Comparison of ENCODE assay signal across 32 cellular contexts in genomic region chr15:29666241-29666640, GRCh38.
"Had no signal": no experiment of that assay in that cellular context is flagged by ENCODE, and none has a peak within 500 bp of the region (broad histone marks: within the 10 kb centered on the region; RNA-seq: fewer than 3 reads in every experiment).

No MANE protein-coding gene starts in this region.

- H3K27me3 ChIP-seq: body of pancreas had no signal

- H3K27ac ChIP-seq: body of pancreas, epithelial cell of prostate, esophagus squamous epithelium, WERI-Rb-1 had no signal

- ATAC-seq: activated CD8-positive, alpha-beta T cell treated with anti-CD3 and anti-CD28 coated beads for 36 hours; activated T-cell treated with anti-CD3 and anti-CD28 coated beads, Interleukin-2, amount 50 U/mL, for 4 hours; activated T-helper 17 cell treated with anti-CD3 and anti-CD28 coated beads, Interleukin-2, amount 50 U/mL, for 72 hours; body of pancreas; effector memory CD8-positive, alpha-beta T cell; T-helper 17 cell had no signal

- H3K9me3 Mint-ChIP-seq: activated CD8-positive, alpha-beta T cell treated with anti-CD3 and anti-CD28 coated beads for 36 hours; activated T-cell treated with anti-CD3 and anti-CD28 coated beads, Interleukin-2, amount 50 U/mL, for 4 hours; activated T-helper 17 cell treated with anti-CD3 and anti-CD28 coated beads, Interleukin-2, amount 50 U/mL, for 72 hours; effector memory CD8-positive, alpha-beta T cell; T-helper 2 cell treated with Interferon-gamma antibody and Interleukin-4, amounts not matched to agents 5 μg/mL and 100 μg/mL, for 36 hours had no signal

- FAIRE-seq: colon, endometrium had no signal

- H3K9me3 ChIP-seq: body of pancreas, esophagus squamous epithelium had no signal

- DNase-seq: activated CD4-positive, alpha-beta T cell treated with anti-CD3 and anti-CD28 coated beads for 4 hours; activated CD4-positive, alpha-beta T cell treated with anti-CD3 and anti-CD28 coated beads, Interleukin-2, amount 50 U/mL, for 1 hour; activated CD4-positive, alpha-beta T cell treated with anti-CD3 and anti-CD28 coated beads, Interleukin-2, amount 50 U/mL, for 48 hours; activated CD4-positive, CD25-positive, alpha-beta regulatory T cell; activated CD4-positive, CD25-positive, alpha-beta regulatory T cell treated with anti-CD3 and anti-CD28 coated beads, Interleukin-2, amount 50 U/mL, for 72 hours; activated CD8-positive, alpha-beta memory T cell treated with anti-CD3 and anti-CD28 coated beads for 24 hours; activated CD8-positive, alpha-beta T cell treated with anti-CD3 and anti-CD28 coated beads for 36 hours; activated effector memory CD4-positive, alpha-beta T cell treated with Interleukin-2 at 50 U/mL for 16 hours; activated gamma-delta T cell treated with Interleukin-2 at 50 U/mL for 16 hours; activated naive CD4-positive, alpha-beta T cell treated with anti-CD3 and anti-CD28 coated beads, Interleukin-2, amount 50 U/mL, for 16 hours; activated naive CD4-positive, alpha-beta T cell treated with Interleukin-2 at 50 U/mL for 16 hours; activated T-cell treated with anti-CD3 and anti-CD28 coated beads, Interleukin-2, amount 50 U/mL, for 4 hours; amniotic stem cell; anterior cingulate cortex; body of pancreas; caudate nucleus; cortex of kidney; dermis blood vessel endothelial cell; effector CD4-positive, alpha-beta T cell; effector memory CD8-positive, alpha-beta T cell; esophagus squamous epithelium; foreskin melanocyte; hippocampal formation; T-helper 17 cell; T1000; WERI-Rb-1 had no signal

- H3K4me3 ChIP-seq: body of pancreas, esophagus squamous epithelium had no signal

- H3K27ac Mint-ChIP-seq: activated CD8-positive, alpha-beta T cell treated with anti-CD3 and anti-CD28 coated beads for 36 hours; activated naive CD8-positive, alpha-beta T cell; activated T-helper 17 cell treated with anti-CD3 and anti-CD28 coated beads, Interleukin-2, amount 50 U/mL, for 72 hours; effector memory CD8-positive, alpha-beta T cell; T-helper 17 cell; T-helper 2 cell treated with Interferon-gamma antibody and Interleukin-4, amounts not matched to agents 5 μg/mL and 100 μg/mL, for 36 hours had no signal

- H3K36me3 Mint-ChIP-seq: activated naive CD8-positive, alpha-beta T cell had no signal

- H3K27me3 Mint-ChIP-seq: effector memory CD8-positive, alpha-beta T cell had no signal

- H3K36me3 ChIP-seq: esophagus squamous epithelium, WERI-Rb-1 had no signal

- H3K4me3 Mint-ChIP-seq: activated CD8-positive, alpha-beta T cell treated with anti-CD3 and anti-CD28 coated beads for 36 hours; activated naive CD8-positive, alpha-beta T cell; activated T-cell treated with anti-CD3 and anti-CD28 coated beads, Interleukin-2, amount 50 U/mL, for 4 hours; activated T-helper 17 cell treated with anti-CD3 and anti-CD28 coated beads, Interleukin-2, amount 50 U/mL, for 72 hours; effector memory CD8-positive, alpha-beta T cell; T-helper 17 cell; T-helper 2 cell treated with Interferon-gamma antibody and Interleukin-4, amounts not matched to agents 5 μg/mL and 100 μg/mL, for 36 hours had no signal

- H3K4me1 Mint-ChIP-seq: activated T-helper 17 cell treated with anti-CD3 and anti-CD28 coated beads, Interleukin-2, amount 50 U/mL, for 72 hours had no signal
